In the genomic region with DNA sequence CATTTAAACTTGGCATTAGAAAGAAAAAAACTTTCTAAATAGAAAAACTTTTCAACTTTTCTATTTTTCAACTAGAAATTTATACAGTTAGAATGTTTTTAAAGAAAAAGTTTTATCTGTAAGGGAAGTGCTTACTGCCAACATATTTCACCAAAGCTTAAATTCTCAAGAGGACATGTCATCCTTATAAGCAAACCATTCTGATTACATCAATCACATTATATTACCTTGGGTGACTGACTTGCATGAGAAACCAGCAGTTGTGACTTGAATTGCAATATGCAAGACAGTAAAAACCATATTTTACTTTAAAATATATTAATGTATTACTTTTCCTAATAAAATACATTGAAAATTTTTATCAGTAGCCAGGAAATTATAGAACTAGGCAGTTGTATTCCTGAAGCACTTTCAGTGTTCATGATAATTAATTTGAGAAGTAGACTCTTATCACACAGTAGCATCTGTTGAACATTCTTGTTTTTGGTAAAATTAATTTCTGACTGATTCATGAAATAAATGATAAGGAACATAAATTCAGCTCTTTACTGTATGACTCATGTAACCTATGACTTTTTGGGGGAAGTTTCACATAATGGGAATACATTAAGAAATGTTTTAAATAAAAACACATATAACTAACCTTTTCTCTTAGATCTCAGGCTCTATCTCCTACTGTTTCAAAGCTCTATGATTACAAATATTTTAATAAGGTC, we compare ENCODE assay signal across 21 cellular contexts.
DNase-seq lines count a peak whose midpoint lies in the region; TF ChIP-seq lines count a peak whose summit lies in the region.
"Had no signal": no experiment of that assay in that cellular context is flagged by ENCODE, and none has a peak within 500 bp of the region (broad histone marks: within the 10 kb centered on the region; RNA-seq: fewer than 3 reads in every experiment).

No MANE protein-coding gene starts in this region.

- intact Hi-C loops in activated T-helper 2 cell treated with anti-CD3 and anti-CD28 coated beads, Interferon-gamma antibody, Interleukin-2, Interleukin-4, amounts not matched to agents 10 μg/mL and 5 μg/mL and 100 μg/mL, durations not matched to agents 14 hours and 24 hours and 36 hours (cut with micrococcal nuclease), result no loop called here

- H3K36me3 Mint-ChIP-seq in activated T-helper 2 cell treated with anti-CD3 and anti-CD28 coated beads, Interferon-gamma antibody, Interleukin-2, Interleukin-4, amounts not matched to agents 10 μg/mL and 5 μg/mL and 100 μg/mL, durations not matched to agents 14 hours and 24 hours and 36 hours (ENCODE audit: low read depth), result no peaks in the 10 kb centered on the region

- DNase-seq in EH (ENCODE audit: low read depth), result peak; percentile 60
- peak; percentile 61 for DNase-seq in NCI-H226
- DNase-seq in choroid plexus epithelial cell (ENCODE audit: low read depth), result peak; percentile 52
- peak; percentile 20 for DNase-seq in kidney glomerular epithelial cell (lab: John Stamatoyannopoulos, UW)
- no peak for DNase-seq in DMS 273 treated with DMSO at 0.1 percent for 48 hours (lab: John Stamatoyannopoulos, UW)
- DNase-seq in ecto neural progenitor cell (ENCODE audit: low spot score), result no peak
- DNase-seq in activated T-helper 2 cell treated with anti-CD3 and anti-CD28 coated beads, Interferon-gamma antibody, Interleukin-2, Interleukin-4, amounts not matched to agents 10 μg/mL and 5 μg/mL and 100 μg/mL, durations not matched to agents 14 hours and 24 hours and 36 hours (ENCODE audit: low spot score), result no peak
- DNase-seq in activated CD4-positive, alpha-beta T cell treated with anti-CD3 and anti-CD28 coated beads, Interleukin-2, amount 50 U/mL, for 1 hour, result no peak
- DNase-seq: activated CD4-positive, alpha-beta T cell treated with anti-CD3 and anti-CD28 coated beads for 36 hours; activated effector memory CD4-positive, alpha-beta T cell treated with anti-CD3 and anti-CD28 coated beads, Interleukin-2, amount 50 U/mL, for 16 hours; anterior cingulate cortex; cortex of kidney; erythroblast; left cardiac atrium; NCI-H2107; NCI-H748 treated with DMSO at 0.1 percent for 48 hours; PC-9; stomach; T-helper 9 cell had no signal

- no peak overlapping the region for H3K4me3 ChIP-seq in choroid plexus epithelial cell (ENCODE audit: low read depth, low read length)
- H3K4me3 ChIP-seq: PC-9, right atrium auricular region, stomach had no signal

- TF ChIP-seq CTCF in choroid plexus epithelial cell (conservative IDR thresholded peaks at IDR 0.05; ENCODE audit: low read depth, low read length), result no peak

- H3K4me1 Mint-ChIP-seq in activated T-helper 2 cell treated with anti-CD3 and anti-CD28 coated beads, Interferon-gamma antibody, Interleukin-2, Interleukin-4, amounts not matched to agents 10 μg/mL and 5 μg/mL and 100 μg/mL, durations not matched to agents 14 hours and 24 hours and 36 hours (ENCODE audit: low read depth), result no peaks in the 10 kb centered on the region
- H3K4me1 Mint-ChIP-seq: activated CD4-positive, alpha-beta T cell treated with anti-CD3 and anti-CD28 coated beads for 36 hours; neural crest cell had no signal

- H3K4me3 Mint-ChIP-seq in activated T-helper 2 cell treated with anti-CD3 and anti-CD28 coated beads, Interferon-gamma antibody, Interleukin-2, Interleukin-4, amounts not matched to agents 10 μg/mL and 5 μg/mL and 100 μg/mL, durations not matched to agents 14 hours and 24 hours and 36 hours (ENCODE audit: low read depth), result no peak overlapping the region
- H3K4me3 Mint-ChIP-seq: activated CD4-positive, alpha-beta T cell treated with anti-CD3 and anti-CD28 coated beads for 36 hours; neural crest cell had no signal

- H3K9me3 Mint-ChIP-seq in activated T-helper 2 cell treated with anti-CD3 and anti-CD28 coated beads, Interferon-gamma antibody, Interleukin-2, Interleukin-4, amounts not matched to agents 10 μg/mL and 5 μg/mL and 100 μg/mL, durations not matched to agents 14 hours and 24 hours and 36 hours, result peaks cover 13% of the 10 kb centered on the region

- H3K27ac Mint-ChIP-seq in activated T-helper 2 cell treated with anti-CD3 and anti-CD28 coated beads, Interferon-gamma antibody, Interleukin-2, Interleukin-4, amounts not matched to agents 10 μg/mL and 5 μg/mL and 100 μg/mL, durations not matched to agents 14 hours and 24 hours and 36 hours, result no peak overlapping the region
- H3K27ac Mint-ChIP-seq: activated CD4-positive, alpha-beta T cell treated with anti-CD3 and anti-CD28 coated beads for 36 hours had no signal

- no peaks in the 10 kb centered on the region for H3K27me3 Mint-ChIP-seq in activated T-helper 2 cell treated with anti-CD3 and anti-CD28 coated beads, Interferon-gamma antibody, Interleukin-2, Interleukin-4, amounts not matched to agents 10 μg/mL and 5 μg/mL and 100 μg/mL, durations not matched to agents 14 hours and 24 hours and 36 hours (ENCODE audit: low read depth)
- H3K27me3 Mint-ChIP-seq: activated CD4-positive, alpha-beta T cell treated with anti-CD3 and anti-CD28 coated beads for 36 hours had no signal

Comparison
In these comparisons a context has a peak if more than half of its experiments do, and no peak if none do; other contexts are left out.
1. DNase-seq: peak in EH (single experiment), NCI-H226 (single experiment), choroid plexus epithelial cell (single experiment) and kidney glomerular epithelial cell (single experiment); none in DMS 273 treated with DMSO at 0.1 percent for 48 hours (single experiment), ecto neural progenitor cell (single experiment), activated T-helper 2 cell treated with anti-CD3 and anti-CD28 coated beads, Interferon-gamma antibody, Interleukin-2, Interleukin-4, amounts not matched to agents 10 μg/mL and 5 μg/mL and 100 μg/mL, durations not matched to agents 14 hours and 24 hours and 36 hours (single experiment) and activated CD4-positive, alpha-beta T cell treated with anti-CD3 and anti-CD28 coated beads, Interleukin-2, amount 50 U/mL, for 1 hour (single experiment).